ENCODE assay signal across 19 cellular contexts in the genomic region with DNA sequence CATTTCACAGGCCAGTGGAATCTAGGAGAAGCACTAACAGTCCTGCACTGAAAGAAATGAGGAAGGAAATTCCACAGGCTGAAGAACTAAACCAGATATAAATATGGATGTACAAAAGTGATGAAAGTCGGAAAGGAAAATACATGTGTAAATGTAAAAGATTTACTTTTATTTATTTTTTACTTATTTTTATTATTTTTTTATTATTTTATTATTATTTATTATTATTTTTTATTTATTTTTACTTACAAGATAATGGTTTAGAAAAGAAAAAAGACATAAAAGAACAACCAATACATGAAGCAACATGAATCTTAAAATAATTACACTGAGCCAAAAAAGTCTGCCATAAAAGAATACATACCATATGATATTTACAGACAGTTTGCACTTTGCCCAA.
"Had no signal": no experiment of that assay in that cellular context is flagged by ENCODE, and none has a peak within 500 bp of the region (broad histone marks: within the 10 kb centered on the region; RNA-seq: fewer than 3 reads in every experiment).

No MANE protein-coding gene starts in this region.

- ATAC-seq: SK-N-SH treated with all-trans-retinoic acid at 6 μM for 48 hours had no signal

- H3K27ac ChIP-seq: RWPE1 had no signal

- DNase-seq: KBM-7, MV-4-11, NCI-H1048, NCI-H1105, NCI-H1417, NCI-H1436 treated with DMSO at 0.1 percent for 48 hours, NCI-H1694, NCI-H187 treated with DMSO at 0.1 percent for 48 hours, NCI-H2029 treated with DMSO at 0.1 percent for 48 hours, NCI-H2107, NCI-H2227 treated with DMSO at 0.1 percent for 48 hours, NCI-H446, NCI-H510A, NCI-H524 treated with DMSO at 0.1 percent for 48 hours, NCI-H69, NCI-H774, SHP77 had no signal
